9 cellular contexts compared by ENCODE assay signal in genomic region chr7:149669121-149669818, GRCh38.
DNase-seq lines count a peak whose midpoint lies in the region; ATAC-seq and TF ChIP-seq lines count a peak whose summit lies in the region.
"Had no signal": no experiment of that assay in that cellular context is flagged by ENCODE, and none has a peak within 500 bp of the region (broad histone marks: within the 10 kb centered on the region; RNA-seq: fewer than 3 reads in every experiment).

No MANE protein-coding gene starts in this region.

- H3K9me2 ChIP-seq in Loucy (replicated peaks; ENCODE audit: low read depth, low read length), result no peaks in the 10 kb centered on the region

- intact Hi-C loops in psoas muscle (cut with DNase I), result no loop called here

- 44 to 56% (median 49%) methylated on average over 7 of the region's 7 CpGs for WGBS in psoas muscle, 3 donors

- no peak overlapping the region for H3K9ac ChIP-seq in Loucy (ENCODE audit: low read depth, low read length, poor library complexity, severe bottlenecking)

- TF ChIP-seq CTCF in Loucy (conservative IDR thresholded peaks at IDR 0.05; ENCODE audit: low read length) (peak; percentile 72), psoas muscle (IDR thresholded peaks at IDR 0.05) (peak; percentile 25)

- H3K9me3 ChIP-seq in Loucy (ENCODE audit: insufficient read depth, low read depth, low read length) (no peaks in the 10 kb centered on the region), psoas muscle (no peaks in the 10 kb centered on the region)

- POLR2A ChIA-PET in activated CD4-positive, alpha-beta T cell treated with anti-CD3 and anti-CD28 coated beads, Interleukin-2, amount 10 ng/mL, durations not matched to agents 7 days and 5 days (lab: Charles Lee), result no interaction called here

- H3K79me2 ChIP-seq in Loucy (ENCODE audit: insufficient read depth, low read length), result no peaks in the 10 kb centered on the region

- ATAC-seq in psoas muscle, result no peak

- no peak overlapping the region for H2AFZ ChIP-seq in Loucy (ENCODE audit: low read length)

- H3K4me2 ChIP-seq in Loucy (ENCODE audit: low read depth, low read length, poor library complexity, severe bottlenecking), result no peak overlapping the region

- H3F3A ChIP-seq in Loucy (ENCODE audit: low read depth), result no peaks in the 10 kb centered on the region

- H3K9me3 Mint-ChIP-seq in activated CD4-positive, alpha-beta T cell treated with anti-CD3 and anti-CD28 coated beads, Interleukin-2, amount 10 ng/mL, durations not matched to agents 7 days and 5 days, result no peaks in the 10 kb centered on the region

- DNase-seq in activated CD4-positive, alpha-beta T cell treated with anti-CD3 and anti-CD28 coated beads, Interleukin-2, amount 50 U/mL, for 48 hours, result peak; percentile 2 to 13
- DNase-seq in activated CD4-positive, alpha-beta T cell treated with anti-CD3 and anti-CD28 coated beads, Interleukin-2, amount 10 ng/mL, durations not matched to agents 7 days and 5 days, result no peak
- DNase-seq in cerebellar cortex (ENCODE audit: low spot score) (peak; percentile 33), psoas muscle (no peak), NCI-H2196 treated with DMSO at 0.1 percent for 48 hours (lab: John Stamatoyannopoulos, UW; ENCODE audit: unreplicated experiment) (no peak), midbrain (lab: John Stamatoyannopoulos, UW) (no peak)
- no peak for DNase-seq in activated naive CD4-positive, alpha-beta T cell (lab: John Stamatoyannopoulos, UW)

- H3K27ac ChIP-seq in psoas muscle, result no peak overlapping the region

- H3K4me3 ChIP-seq in Loucy (ENCODE audit: low read length, poor library complexity, severe bottlenecking), result no peak overlapping the region
- H3K4me3 ChIP-seq in psoas muscle, result no peak overlapping the region
- H3K4me3 ChIP-seq: lung had no signal

- no peaks in the 10 kb centered on the region for H3K27me3 ChIP-seq in Loucy (ENCODE audit: insufficient read depth, low read length, poor library complexity, severe bottlenecking)
- no peaks in the 10 kb centered on the region for H3K27me3 ChIP-seq in psoas muscle (ENCODE audit: insufficient read depth in 3 of 3, low read length in 2 of 3)

- no peaks in the 10 kb centered on the region for H3K36me3 Mint-ChIP-seq in activated CD4-positive, alpha-beta T cell treated with anti-CD3 and anti-CD28 coated beads, Interleukin-2, amount 10 ng/mL, durations not matched to agents 7 days and 5 days (ENCODE audit: low read depth)

- peaks cover 60% of the 10 kb centered on the region for H3K27me3 Mint-ChIP-seq in activated CD4-positive, alpha-beta T cell treated with anti-CD3 and anti-CD28 coated beads, Interleukin-2, amount 10 ng/mL, durations not matched to agents 7 days and 5 days

- H3K36me3 ChIP-seq in Loucy (ENCODE audit: insufficient read depth, low read length), result no peaks in the 10 kb centered on the region
- no peaks in the 10 kb centered on the region for H3K36me3 ChIP-seq in psoas muscle (ENCODE audit: insufficient read depth in 1 of 2, low read depth in 1 of 2)

- H3K4me1 ChIP-seq in Loucy (ENCODE audit: insufficient read depth, low read length, poor library complexity, severe bottlenecking) (no peaks in the 10 kb centered on the region), psoas muscle (peaks cover 5% of the 10 kb centered on the region)

- H3K27ac Mint-ChIP-seq in activated CD4-positive, alpha-beta T cell treated with anti-CD3 and anti-CD28 coated beads, Interleukin-2, amount 10 ng/mL, durations not matched to agents 7 days and 5 days, result no peak overlapping the region

- CTCF ChIA-PET in activated CD4-positive, alpha-beta T cell treated with anti-CD3 and anti-CD28 coated beads, Interleukin-2, amount 10 ng/mL, durations not matched to agents 7 days and 5 days (lab: Charles Lee), result no interaction called here

- no peaks in the 10 kb centered on the region for H3K4me1 Mint-ChIP-seq in activated CD4-positive, alpha-beta T cell treated with anti-CD3 and anti-CD28 coated beads, Interleukin-2, amount 10 ng/mL, durations not matched to agents 7 days and 5 days

- H3K4me3 Mint-ChIP-seq in activated CD4-positive, alpha-beta T cell treated with anti-CD3 and anti-CD28 coated beads, Interleukin-2, amount 10 ng/mL, durations not matched to agents 7 days and 5 days, result no peak overlapping the region

- no peaks in the 10 kb centered on the region for H4K20me1 ChIP-seq in Loucy (ENCODE audit: insufficient read depth, low read length, poor library complexity, severe bottlenecking)

Comparison
In these comparisons a context has a peak if more than half of its experiments do, and no peak if none do; other contexts are left out.
1. DNase-seq: peak in activated CD4-positive, alpha-beta T cell treated with anti-CD3 and anti-CD28 coated beads, Interleukin-2, amount 50 U/mL, for 48 hours (2 of 2) and cerebellar cortex (single experiment); none in activated CD4-positive, alpha-beta T cell treated with anti-CD3 and anti-CD28 coated beads, Interleukin-2, amount 10 ng/mL, durations not matched to agents 7 days and 5 days (single experiment), psoas muscle (0 of 2), NCI-H2196 treated with DMSO at 0.1 percent for 48 hours (single experiment), midbrain (single experiment) and activated naive CD4-positive, alpha-beta T cell (0 of 4).